In genomic region chr2:220147186-220147585, GRCh38 we compare ENCODE assay signal across 20 cellular contexts.
DNase-seq lines count a peak whose midpoint lies in the region; ATAC-seq and TF ChIP-seq lines count a peak whose summit lies in the region.
"Had no signal": no experiment of that assay in that cellular context is flagged by ENCODE, and none has a peak within 500 bp of the region (broad histone marks: within the 10 kb centered on the region; RNA-seq: fewer than 3 reads in every experiment).

No MANE protein-coding gene starts in this region.

- DNase-seq in GM04504 (ENCODE audit: low read depth): peak; percentile 32
- DNase-seq in fibroblast of peridontal ligament (ENCODE audit: extremely low read depth): peak; percentile 5
- peak; percentile 28 for DNase-seq in stromal cell of bone marrow (ENCODE audit: low read depth)
- no peak for DNase-seq in GM19240 (ENCODE audit: insufficient read length, low spot score)
- no peak for DNase-seq in NCI-H2227 (lab: John Stamatoyannopoulos, UW; ENCODE audit: unreplicated experiment)
- DNase-seq in activated naive CD4-positive, alpha-beta T cell treated with anti-CD3 and anti-CD28 coated beads, Interleukin-2, amount 10 ng/mL, durations not matched to agents 7 days and 5 days: no peak
- DNase-seq: activated CD4-positive, alpha-beta T cell treated with anti-CD3 and anti-CD28 coated beads, Interleukin-2, amount 10 ng/mL, durations not matched to agents 7 days and 5 days; Calu3; left colon; MM.1S; NCI-H1694; PC-3; psoas muscle; stimulated activated CD4-positive, alpha-beta T cell treated with anti-CD3 and anti-CD28 coated beads, Interleukin-4, amount 100 ng/mL, for 1 hour; stimulated activated naive CD8-positive, alpha-beta T cell treated with anti-CD3 and anti-CD28 coated beads, Interleukin-15, amount 100 ng/mL, for 72 hours; T-helper 2 cell had no signal

- H3K4me3 Mint-ChIP-seq in activated naive CD4-positive, alpha-beta T cell treated with anti-CD3 and anti-CD28 coated beads, Interleukin-2, amount 10 ng/mL, durations not matched to agents 7 days and 5 days: no peak overlapping the region
- H3K4me3 Mint-ChIP-seq: activated CD4-positive, alpha-beta T cell treated with anti-CD3 and anti-CD28 coated beads, Interleukin-2, amount 10 ng/mL, durations not matched to agents 7 days and 5 days; neural crest cell; stimulated activated naive CD8-positive, alpha-beta T cell treated with anti-CD3 and anti-CD28 coated beads, Interleukin-15, amount 100 ng/mL, for 72 hours; type B pancreatic cell had no signal

- peak; percentile 85 for ATAC-seq in SK-N-SH treated with all-trans-retinoic acid at 6 μM for 48 hours
- ATAC-seq: left colon, PC-3, psoas muscle had no signal

- no peaks in the 10 kb centered on the region for H3K36me3 Mint-ChIP-seq in activated naive CD4-positive, alpha-beta T cell treated with anti-CD3 and anti-CD28 coated beads, Interleukin-2, amount 10 ng/mL, durations not matched to agents 7 days and 5 days
- H3K36me3 Mint-ChIP-seq: type B pancreatic cell had no signal

- H3K27me3 Mint-ChIP-seq in activated naive CD4-positive, alpha-beta T cell treated with anti-CD3 and anti-CD28 coated beads, Interleukin-2, amount 10 ng/mL, durations not matched to agents 7 days and 5 days: no peaks in the 10 kb centered on the region
- H3K27me3 Mint-ChIP-seq: activated CD4-positive, alpha-beta T cell treated with anti-CD3 and anti-CD28 coated beads, Interleukin-2, amount 10 ng/mL, durations not matched to agents 7 days and 5 days; stimulated activated naive CD8-positive, alpha-beta T cell treated with anti-CD3 and anti-CD28 coated beads, Interleukin-15, amount 100 ng/mL, for 72 hours; type B pancreatic cell had no signal

- no peak overlapping the region for H3K27ac Mint-ChIP-seq in activated naive CD4-positive, alpha-beta T cell treated with anti-CD3 and anti-CD28 coated beads, Interleukin-2, amount 10 ng/mL, durations not matched to agents 7 days and 5 days
- H3K27ac Mint-ChIP-seq: activated CD4-positive, alpha-beta T cell treated with anti-CD3 and anti-CD28 coated beads, Interleukin-2, amount 10 ng/mL, durations not matched to agents 7 days and 5 days; activated T-helper 2 cell treated with anti-CD3 and anti-CD28 coated beads, Interferon-gamma antibody, Interleukin-2, Interleukin-4, amounts not matched to agents 10 μg/mL and 5 μg/mL and 100 μg/mL, durations not matched to agents 14 hours and 24 hours and 36 hours; stimulated activated naive CD8-positive, alpha-beta T cell treated with anti-CD3 and anti-CD28 coated beads, Interleukin-15, amount 100 ng/mL, for 72 hours; type B pancreatic cell had no signal

- peaks cover 4% of the 10 kb centered on the region for H3K9me3 Mint-ChIP-seq in activated naive CD4-positive, alpha-beta T cell treated with anti-CD3 and anti-CD28 coated beads, Interleukin-2, amount 10 ng/mL, durations not matched to agents 7 days and 5 days

- CTCF ChIA-PET in activated naive CD4-positive, alpha-beta T cell treated with anti-CD3 and anti-CD28 coated beads, Interleukin-2, amount 10 ng/mL, durations not matched to agents 7 days and 5 days (lab: Charles Lee): no interaction called here

- H3K4me1 Mint-ChIP-seq in activated naive CD4-positive, alpha-beta T cell treated with anti-CD3 and anti-CD28 coated beads, Interleukin-2, amount 10 ng/mL, durations not matched to agents 7 days and 5 days: no peaks in the 10 kb centered on the region
- H3K4me1 Mint-ChIP-seq: activated CD4-positive, alpha-beta T cell treated with anti-CD3 and anti-CD28 coated beads, Interleukin-2, amount 10 ng/mL, durations not matched to agents 7 days and 5 days; stimulated activated naive CD8-positive, alpha-beta T cell treated with anti-CD3 and anti-CD28 coated beads, Interleukin-15, amount 100 ng/mL, for 72 hours had no signal

TF ChIP-seq in SK-N-SH treated with all-trans-retinoic acid at 6 μM for 48 hours, 23 proteins besides CTCF, POLR2A, EP300 and RAD21:
- TF ChIP-seq ZNF70 (CRISPR knock-in tag; IDR thresholded peaks at IDR 0.05) (no peak), ZC3H10 (CRISPR knock-in tag; IDR thresholded peaks at IDR 0.05) (no peak), CREB5 (CRISPR knock-in tag; IDR thresholded peaks at IDR 0.05; ENCODE audit: low read depth) (no peak), PATZ1 (CRISPR knock-in tag; IDR thresholded peaks at IDR 0.05; ENCODE audit: borderline replicate concordance) (no peak), TOX (CRISPR knock-in tag; IDR thresholded peaks at IDR 0.05; ENCODE audit: borderline replicate concordance) (no peak), ZFP30 (CRISPR knock-in tag; IDR thresholded peaks at IDR 0.05) (no peak), PPARA (CRISPR knock-in tag; IDR thresholded peaks at IDR 0.05; ENCODE audit: borderline replicate concordance) (no peak), ZFP3 (CRISPR knock-in tag; IDR thresholded peaks at IDR 0.05) (no peak), BACH2 (CRISPR knock-in tag; IDR thresholded peaks at IDR 0.05; ENCODE audit: borderline replicate concordance) (no peak), TSHZ2 (CRISPR knock-in tag; IDR thresholded peaks at IDR 0.05) (no peak), CSDC2 (CRISPR knock-in tag; IDR thresholded peaks at IDR 0.05) (no peak), ESRRG (CRISPR knock-in tag; IDR thresholded peaks at IDR 0.05) (no peak), OSR1 (CRISPR knock-in tag; IDR thresholded peaks at IDR 0.05) (no peak), ZNF8 (CRISPR knock-in tag; IDR thresholded peaks at IDR 0.05) (no peak), CSRNP3 (CRISPR knock-in tag; IDR thresholded peaks at IDR 0.05) (no peak), GLIS3 (CRISPR knock-in tag; IDR thresholded peaks at IDR 0.05) (no peak), ZNF565 (CRISPR knock-in tag; conservative IDR thresholded peaks at IDR 0.05; ENCODE audit: low read depth) (no peak)
TF ChIP-seq in SK-N-SH treated with all-trans-retinoic acid at 6 μM for 48 hours: peak in this region for 0.

Comparison
In these comparisons a context has a peak if more than half of its experiments do, and no peak if none do; other contexts are left out.
1. DNase-seq: peak in GM04504 (single experiment), fibroblast of peridontal ligament (single experiment) and stromal cell of bone marrow (single experiment); none in GM19240 (single experiment), NCI-H2227 (single experiment) and activated naive CD4-positive, alpha-beta T cell treated with anti-CD3 and anti-CD28 coated beads, Interleukin-2, amount 10 ng/mL, durations not matched to agents 7 days and 5 days (single experiment).